ENCODE assay signal across 8 cellular contexts in the genomic region with DNA sequence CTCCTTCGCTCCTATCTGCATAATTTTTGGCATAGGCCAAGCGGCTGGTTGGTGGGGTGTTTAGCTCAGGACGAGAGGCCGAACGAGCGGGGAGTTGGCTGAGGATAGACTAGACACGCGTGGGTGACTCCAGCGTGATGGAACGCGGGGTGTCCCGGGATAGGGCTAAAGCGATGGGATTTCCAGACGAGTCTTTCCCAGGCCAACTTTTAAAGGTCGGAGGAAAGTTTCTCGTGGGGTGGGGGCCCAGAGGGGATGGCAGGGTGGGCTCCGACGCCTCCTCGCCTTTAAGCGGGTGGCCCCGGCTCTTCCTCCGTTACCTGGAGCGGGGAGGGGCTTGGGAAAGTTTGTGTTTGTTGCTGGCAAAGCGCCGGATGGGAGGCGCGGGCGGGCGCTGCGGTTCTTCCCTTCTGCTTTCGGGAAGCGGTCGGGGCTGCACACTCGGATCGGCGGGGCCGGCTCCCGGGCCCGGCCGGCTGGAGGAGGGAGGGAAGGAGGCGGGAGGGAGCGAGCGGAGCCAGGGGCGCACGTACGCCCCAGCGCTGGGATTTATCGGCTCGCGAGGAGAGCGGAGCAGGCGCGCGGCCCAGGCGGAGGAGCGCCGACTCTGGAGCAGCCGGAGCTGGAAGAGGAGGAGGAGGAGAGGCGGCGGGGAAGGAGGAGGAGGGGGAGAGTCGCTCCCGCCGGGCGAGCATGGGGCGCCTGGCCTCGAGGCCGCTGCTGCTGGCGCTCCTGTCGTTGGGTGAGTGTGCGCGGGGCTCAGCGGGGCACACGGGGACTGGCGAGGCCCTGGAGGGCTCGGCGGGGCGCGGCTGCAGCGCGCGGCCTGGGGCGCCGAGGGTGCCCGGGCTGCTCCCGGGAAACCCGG. TPM values are rescaled to one million over a fixed set of nuclear protein-coding genes. Genes with fewer than 3 reads are reported as not detected.
A peak's percentile ranks its signal among the peaks of the same experiment; 100 is the strongest.
DNase-seq lines count a peak whose midpoint lies in the region; ATAC-seq, FAIRE-seq and TF ChIP-seq lines count a peak whose summit lies in the region.

A gene (plus strand): TSS at position 406 of the 868 bp plus-strand sequence. CDS start 288 bp downstream, at position 694.

- H3K27ac ChIP-seq in right lobe of liver, result peak within 1 kb of the TSS; percentile 24 to 47 (median 26)

- H3K9me3 ChIP-seq in MG63 (no peaks in the 10 kb centered on the region), right lobe of liver (no peaks in the 10 kb centered on the region)

- H3K36me3 ChIP-seq in MG63 (no peaks in the 10 kb centered on the region), right lobe of liver (no peaks in the 10 kb centered on the region)

- peaks cover 0 to 4% (median 0%) of the 10 kb centered on the region in 4 donors for H3K4me1 ChIP-seq in right lobe of liver

- no peak for FAIRE-seq in D721Med (lab: Jason Lieb, UNC)

- DNase-seq in D721Med (ENCODE audit: insufficient read length, low spot score) (peak; percentile 57), MG63 (peak; percentile 77), ecto neural progenitor cell (ENCODE audit: low spot score) (peak; percentile 86), right lobe of liver (peak; percentile 69 to 77 (median 77)), GM19238 (ENCODE audit: insufficient read length, low spot score) (no peak)
- peak; percentile 8 to 18 for DNase-seq in activated CD4-positive, alpha-beta T cell treated with anti-CD3 and anti-CD28 coated beads for 4 hours
- peak; percentile 6 to 16 for DNase-seq in stimulated activated CD4-positive, alpha-beta T cell treated with anti-CD3 and anti-CD28 coated beads, Interleukin-4, amount 100 ng/mL, for 48 hours (ENCODE audit: low read depth in 2 of 2)

- ATAC-seq in right lobe of liver (peak; percentile 80 to 87 (median 80)), GM18861 (IDR thresholded peaks at IDR 0.05; ENCODE audit: unreplicated experiment) (no peak)

- TF ChIP-seq CTCF in D721Med (IDR thresholded peaks at IDR 0.05; ENCODE audit: insufficient read depth, missing control alignments), result no peak
- no peak for TF ChIP-seq CTCF in right lobe of liver (IDR thresholded peaks at IDR 0.05)

- 17% methylated on average over 26 of the region's 86 CpGs for WGBS in right lobe of liver (ENCODE audit: insufficient coverage, low coverage, low lambda C conversion rate, missing lambda C conversion rate)

- H3K27me3 ChIP-seq in MG63 (no peaks in the 10 kb centered on the region), right lobe of liver (no peaks in the 10 kb centered on the region)

- TF ChIP-seq POLR2A in right lobe of liver (IDR thresholded peaks at IDR 0.05), result peak; percentile 48

- peak within 1 kb of the TSS; percentile 83 for H3K4me3 ChIP-seq in MG63
- H3K4me3 ChIP-seq in right lobe of liver, result peak within 1 kb of the TSS; percentile 62 to 83 (median 75)

- intact Hi-C loops in right lobe of liver (cut with DNase I), result no loop called here

RNA-seq across cellular contexts. Expression of the gene that starts here (rescaled TPM):
- 35.6 and 56.6 TPM in 2 replicates for total RNA-seq in MG63 (2014; rRNA removed; shearing (Covaris generic); ENCODE audit: low replicate concordance)
- 10 to 100 TPM; 12.6 to 28.1 (median 17.5) TPM for total RNA-seq in right lobe of liver
